8 cellular contexts compared by ENCODE assay signal in genomic region chrX:46838482-46838857, GRCh38. TPM values are rescaled to one million over a fixed set of nuclear protein-coding genes. Genes with fewer than 3 reads are reported as not detected.
DNase-seq lines count a peak whose midpoint lies in the region; ATAC-seq, FAIRE-seq and TF ChIP-seq lines count a peak whose summit lies in the region.

No MANE protein-coding gene starts in this region.

- H3K9ac ChIP-seq in HepG2 (ENCODE audit: insufficient read depth, low read depth, low read length) (peak overlapping the region; percentile 81; the same call in 1 of the 2 replicates), adipocyte (ENCODE audit: low read length) (peak overlapping the region; percentile 90)

- intact Hi-C loops in HepG2 (cut with micrococcal nuclease; ENCODE audit: unreplicated experiment) (loop anchor here (5.0 kb wide), 1 partner anchor 36 kb away; no protein-coding TSS in a partner anchor), right lobe of liver (cut with DNase I) (no loop called here), left lung (cut with DNase I) (no loop called here), vagina (cut with DNase I) (no loop called here)

- H3K4me1 ChIP-seq in HepG2 (ENCODE audit: insufficient read depth, low read length) (peaks cover 15% of the 10 kb centered on the region), right lobe of liver (peaks cover 0 to 6% (median under 1%) of the 10 kb centered on the region in 4 donors), adipocyte (ENCODE audit: control insufficient read depth, insufficient read depth, low read length) (peaks cover 16% of the 10 kb centered on the region), left lung (peaks cover 0 to 27% of the 10 kb centered on the region in 2 donors), vagina (peaks cover 28% of the 10 kb centered on the region)

- TF ChIP-seq RAD21 in HepG2 (CRISPR knock-in tag; IDR thresholded peaks at IDR 0.05), result no peak

- H3K4me3 ChIP-seq in HepG2 (replicated peaks in 1 of 3; ENCODE audit: insufficient read depth in 1 of 3, low read depth in 2 of 3, low read length in 3 of 3), result peak overlapping the region; percentile 74 to 82 (median 81); a peak in 5 of 6 replicates
- peak overlapping the region in 1 of 3 donors; percentile 64 for H3K4me3 ChIP-seq in right lobe of liver
- peak overlapping the region; percentile 89 for H3K4me3 ChIP-seq in adipocyte (ENCODE audit: low read length)
- peak overlapping the region in 1 of 2 donors; percentile 58 for H3K4me3 ChIP-seq in left lung
- H3K4me3 ChIP-seq in vagina, result peak overlapping the region; percentile 59 to 79

- TF ChIP-seq CTCF in HepG2 (CRISPR knock-in tag; IDR thresholded peaks at IDR 0.05) (no peak), right lobe of liver (IDR thresholded peaks at IDR 0.05) (no peak), left lung (IDR thresholded peaks at IDR 0.05) (no peak), vagina (IDR thresholded peaks at IDR 0.05) (no peak)

- H3K4me2 ChIP-seq in HepG2 (ENCODE audit: low read depth, low read length), result peak overlapping the region; percentile 62

- H4K20me1 ChIP-seq in HepG2 (ENCODE audit: insufficient read depth, low read length), result no peaks in the 10 kb centered on the region

- in situ Hi-C loops in HepG2 (cut with HindIII; ENCODE audit: extremely low pct_ligation_motif_present, low pct_unique_long_range_greater_than_20kb), result no loop called here

- H3K36me3 ChIP-seq in HepG2 (replicated peaks in 1 of 2; ENCODE audit: control insufficient read depth in 1 of 2, insufficient read depth in 2 of 2, low read length in 2 of 2), result no peaks in the 10 kb centered on the region
- H3K36me3 ChIP-seq in right lobe of liver, result no peaks in the 10 kb centered on the region
- H3K36me3 ChIP-seq in adipocyte (ENCODE audit: control insufficient read depth, insufficient read depth, low read length, severe bottlenecking), result no peaks in the 10 kb centered on the region
- H3K36me3 ChIP-seq in left lung, result no peaks in the 10 kb centered on the region
- no peaks in the 10 kb centered on the region for H3K36me3 ChIP-seq in vagina

- H3K79me2 ChIP-seq in HepG2 (ENCODE audit: insufficient read depth, low read length), result peaks cover 32% of the 10 kb centered on the region

- 0% methylated on average over 1 of the region's 1 CpG for WGBS in HepG2 (ENCODE audit: low lambda C conversion rate)
- 4% methylated on average over 1 of the region's 1 CpG for WGBS in right lobe of liver (ENCODE audit: insufficient coverage, low coverage, low lambda C conversion rate, missing lambda C conversion rate)

- H3K27me3 ChIP-seq in HepG2 (ENCODE audit: control insufficient read depth in 1 of 2, insufficient read depth in 2 of 2, low read length in 2 of 2), result no peaks in the 10 kb centered on the region; a peak in 1 of 5 replicates
- H3K27me3 ChIP-seq in right lobe of liver, result no peaks in the 10 kb centered on the region
- no peaks in the 10 kb centered on the region for H3K27me3 ChIP-seq in adipocyte (replicated peaks; ENCODE audit: control insufficient read depth, insufficient read depth, low read length)
- no peaks in the 10 kb centered on the region for H3K27me3 ChIP-seq in left lung
- no peaks in the 10 kb centered on the region for H3K27me3 ChIP-seq in vagina

- no TSS peak for BruUV-seq in HepG2 (replicated peaks; lab: Mats Ljungman, UMichigan)

- TF ChIP-seq EP300 in HepG2 (IDR thresholded peaks at IDR 0.05; ENCODE audit: low read depth in 2 of 2, low read length in 2 of 2), result no peak
- no peak for TF ChIP-seq EP300 in HepG2 (CRISPR knock-in tag; IDR thresholded peaks at IDR 0.05; ENCODE audit: borderline replicate concordance)

- H3K9me3 ChIP-seq in HepG2 (ENCODE audit: low read length) (no peaks in the 10 kb centered on the region), right lobe of liver (no peaks in the 10 kb centered on the region), adipocyte (ENCODE audit: control insufficient read depth, low read length) (no peaks in the 10 kb centered on the region), left lung (no peaks in the 10 kb centered on the region), vagina (no peaks in the 10 kb centered on the region)

- CTCF ChIA-PET in HepG2 (lab: Yijun Ruan, JAX; ENCODE audit: low intra/inter-chr PET ratio, low total read pairs), result no interaction called here

- TF ChIP-seq POLR2A in HepG2 (IDR thresholded peaks at IDR 0.05; ENCODE audit: insufficient read depth in 1 of 2, low read depth in 2 of 2, low read length in 2 of 2), result no peak
- no peak for TF ChIP-seq POLR2A in right lobe of liver (IDR thresholded peaks at IDR 0.05)
- no peak for TF ChIP-seq POLR2A in vagina (IDR thresholded peaks at IDR 0.05)

- H2AFZ ChIP-seq in HepG2 (ENCODE audit: low read length), result no peak overlapping the region

- peak overlapping the region; percentile 83 for H3K27ac ChIP-seq in HepG2 (ENCODE audit: extremely low read length, insufficient read depth, low read length)
- peak overlapping the region in 1 of 3 donors; percentile 89 for H3K27ac ChIP-seq in right lobe of liver
- peak overlapping the region; percentile 91 to 97 for H3K27ac ChIP-seq in left lung
- H3K27ac ChIP-seq in vagina, result no peak overlapping the region

- peak; percentile 51 for FAIRE-seq in HepG2 (lab: Jason Lieb, UNC)

- ATAC-seq in HepG2 (no peak), right lobe of liver (no peak), left lung (no peak), GM21526 (IDR thresholded peaks at IDR 0.05; ENCODE audit: low FRiP score, unreplicated experiment) (no peak)

- DNase-seq in HepG2 (ENCODE audit: low spot score) (no peak), right lobe of liver (no peak), adipocyte (ENCODE audit: low read depth) (peak; percentile 42), left lung (no peak), vagina (ENCODE audit: extremely low spot score in 2 of 2) (no peak), putamen (ENCODE audit: low spot score) (no peak), inferior parietal cortex (ENCODE audit: extremely low spot score) (no peak)

- POLR2A ChIA-PET in HepG2 (lab: Yijun Ruan, JAX), result no interaction called here

TF ChIP-seq in HepG2, 621 proteins besides CTCF, POLR2A, EP300 and RAD21 (continues in another document):
- no peak for TF ChIP-seq XRCC5 (optimal IDR thresholded peaks at IDR 0.05; ENCODE audit: low read length)
- no peak for TF ChIP-seq ZFP36L2 (CRISPR knock-in tag; IDR thresholded peaks at IDR 0.05)
- TF ChIP-seq CREM (IDR thresholded peaks at IDR 0.05), result no peak
- TF ChIP-seq CREM (CRISPR knock-in tag; IDR thresholded peaks at IDR 0.05), result no peak
- TF ChIP-seq ZNF329 (CRISPR knock-in tag; IDR thresholded peaks at IDR 0.05; ENCODE audit: low read depth), result no peak
- no peak for TF ChIP-seq NCOR1 (IDR thresholded peaks at IDR 0.05; ENCODE audit: borderline replicate concordance, low read length)
- no peak for TF ChIP-seq TBP (CRISPR knock-in tag; IDR thresholded peaks at IDR 0.05)
- TF ChIP-seq CEBPG (CRISPR knock-in tag; IDR thresholded peaks at IDR 0.05), result no peak
- no peak for TF ChIP-seq HNRNPK (IDR thresholded peaks at IDR 0.05; ENCODE audit: low read depth, low read length, poor library complexity, severe bottlenecking)
- TF ChIP-seq HOMEZ (CRISPR knock-in tag; IDR thresholded peaks at IDR 0.05; ENCODE audit: low read depth), result no peak
- TF ChIP-seq ZNF619 (CRISPR knock-in tag; IDR thresholded peaks at IDR 0.05), result no peak

RNA-seq across cellular contexts. Expression of gene RP2, which starts 1.6 kb away (rescaled TPM):
- total RNA-seq in HepG2 (2016; rRNA removed; fragmentation: Illumina TruSeq; extraction: Trizol) (9.9 and 14.6 TPM in 2 replicates), right lobe of liver (1 to 10 TPM; 4.0 to 8.4 (median 6.4) TPM), left lung (10 to 100 TPM; 16.1 to 24.1 TPM), vagina (6.1 TPM)
- 0.81 and 1.1 TPM in 2 replicates for total RNA-seq in HepG2 (2016; cell fraction: cytosol; rRNA removed; fragmentation: Illumina TruSeq; extraction: Trizol; ENCODE audit: low read depth)
- 10.0 and 16.2 TPM in 2 replicates for total RNA-seq in HepG2 (2016; cell fraction: insoluble cytoplasmic fraction; rRNA removed; fragmentation: Illumina TruSeq; extraction: Trizol)
- 2.7 and 2.8 TPM in 2 replicates for total RNA-seq in HepG2 (2016; cell fraction: membrane; rRNA removed; fragmentation: Illumina TruSeq; extraction: Trizol)
- total RNA-seq in HepG2 (2016; cell fraction: nucleus; rRNA removed; fragmentation: Illumina TruSeq; extraction: Trizol), result 4.8 and 5.0 TPM in 2 replicates
- 3.5 and 5.0 TPM in 2 replicates for polyA plus RNA-seq in HepG2 (2011; rRNA removed)
- polyA plus RNA-seq in HepG2 (2011; cell fraction: cytosol; rRNA removed), result 2.0 and 2.6 TPM in 2 replicates
- 1.00 and 1.3 TPM in 2 replicates for polyA plus RNA-seq in HepG2 (2011; cell fraction: nucleus; rRNA removed)
- 3.7 and 4.9 TPM in 2 replicates for polyA plus RNA-seq in HepG2 (2012)
- 0.20 and 0.26 TPM in 2 replicates for polyA plus RNA-seq in HepG2 (2016; cell fraction: cytosol; fragmentation: Illumina TruSeq; extraction: Trizol; ENCODE audit: low read depth)
- polyA plus RNA-seq in HepG2 (2016; cell fraction: insoluble cytoplasmic fraction; fragmentation: Illumina TruSeq; extraction: Trizol; ENCODE audit: low read depth), result 11.6 and 13.6 TPM in 2 replicates
- 0.60 and 1.1 TPM in 2 replicates for polyA plus RNA-seq in HepG2 (2016; cell fraction: membrane; fragmentation: Illumina TruSeq; extraction: Trizol; ENCODE audit: low read depth)
- 5.1 and 5.7 TPM in 2 replicates for polyA plus RNA-seq in HepG2 (2016; cell fraction: nucleus; fragmentation: Illumina TruSeq; extraction: Trizol; ENCODE audit: insufficient read depth, low read depth)
- 2.5 and 9.4 TPM in 2 replicates for polyA minus RNA-seq in HepG2 (2011; rRNA and poly(A)+ RNA removed; ENCODE audit: low replicate concordance)
- polyA minus RNA-seq in HepG2 (2011; cell fraction: cytosol; rRNA and poly(A)+ RNA removed), result 4.1 and 4.7 TPM in 2 replicates
- 4.6 TPM in 2 replicates for polyA minus RNA-seq in HepG2 (2011; cell fraction: nucleus; rRNA and poly(A)+ RNA removed)
